ENCODE assay signal across 27 cellular contexts in the genomic region with DNA sequence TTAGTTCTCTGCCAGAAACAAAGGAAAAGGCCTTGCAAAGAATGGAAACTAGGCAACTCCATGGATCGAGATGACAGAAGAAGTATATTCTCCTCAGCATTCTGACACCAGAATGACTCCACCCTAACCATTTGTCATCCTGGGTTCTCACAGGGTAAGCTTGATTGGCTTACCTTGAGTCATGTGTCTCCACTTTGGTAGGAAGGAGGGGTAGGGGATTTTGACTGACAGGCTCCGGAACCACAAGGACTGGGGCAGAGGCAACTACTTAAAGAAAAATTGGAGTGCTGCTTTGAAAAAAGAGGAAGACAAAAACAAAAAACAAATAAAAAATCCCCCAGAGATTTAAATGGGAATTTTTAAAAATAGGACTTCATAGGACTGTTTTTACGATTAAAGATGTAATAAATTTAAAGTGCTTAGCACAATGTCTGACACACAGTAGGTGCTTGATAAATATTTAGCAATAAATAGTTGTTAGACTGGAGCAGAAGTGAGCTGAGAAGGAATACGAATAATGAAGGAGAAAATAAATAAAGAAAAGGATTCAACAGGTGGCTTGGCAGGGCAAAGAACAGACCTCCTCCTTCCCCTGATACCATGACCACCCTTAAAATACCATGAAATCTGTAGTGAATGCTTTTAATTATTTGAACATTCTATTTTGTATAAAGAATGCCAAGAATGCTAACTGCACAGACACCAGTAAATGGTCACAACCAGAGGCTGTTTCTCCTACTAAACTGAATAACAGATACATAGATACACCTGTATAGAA.
DNase-seq lines count a peak whose midpoint lies in the region; ATAC-seq, FAIRE-seq and TF ChIP-seq lines count a peak whose summit lies in the region.
"Had no signal": no experiment of that assay in that cellular context is flagged by ENCODE, and none has a peak within 500 bp of the region (broad histone marks: within the 10 kb centered on the region; RNA-seq: fewer than 3 reads in every experiment).

No MANE protein-coding gene starts in this region.

- ATAC-seq in activated CD8-positive, alpha-beta T cell treated with anti-CD3 and anti-CD28 coated beads for 36 hours, result peak; percentile 37
- ATAC-seq in activated CD8-positive, alpha-beta T cell treated with anti-CD3 and anti-CD28 coated beads, Interleukin-2, amount 10 ng/mL, durations not matched to agents 7 days and 5 days, result no peak
- ATAC-seq in PC-3 (no peak), right cardiac atrium (no peak)
- ATAC-seq: activated CD4-positive, alpha-beta T cell treated with anti-CD3 and anti-CD28 coated beads for 36 hours; stimulated activated naive CD8-positive, alpha-beta T cell treated with anti-CD3 and anti-CD28 coated beads, Interleukin-15, Interleukin-2, amounts not matched to agents 100 U/mL and 50 U/mL, for 24 hours had no signal

- peaks cover 8% of the 10 kb centered on the region for H3K27me3 Mint-ChIP-seq in activated CD8-positive, alpha-beta T cell treated with anti-CD3 and anti-CD28 coated beads for 36 hours
- H3K27me3 Mint-ChIP-seq in activated CD8-positive, alpha-beta T cell treated with anti-CD3 and anti-CD28 coated beads, Interleukin-2, amount 10 ng/mL, durations not matched to agents 7 days and 5 days (ENCODE audit: low read depth), result peaks cover 19% of the 10 kb centered on the region

- H3K36me3 Mint-ChIP-seq in activated CD8-positive, alpha-beta T cell treated with anti-CD3 and anti-CD28 coated beads for 36 hours (ENCODE audit: low read depth), result no peaks in the 10 kb centered on the region
- H3K36me3 Mint-ChIP-seq in activated CD8-positive, alpha-beta T cell treated with anti-CD3 and anti-CD28 coated beads, Interleukin-2, amount 10 ng/mL, durations not matched to agents 7 days and 5 days (ENCODE audit: low read depth), result no peaks in the 10 kb centered on the region
- H3K36me3 Mint-ChIP-seq: activated naive CD8-positive, alpha-beta T cell treated with anti-CD3 and anti-CD28 coated beads for 36 hours had no signal

- H3F3A ChIP-seq in PC-3 (ENCODE audit: low read length, unreplicated experiment), result peaks cover 14% of the 10 kb centered on the region

- no peak overlapping the region for H2AFZ ChIP-seq in PC-3 (ENCODE audit: low read length)

- no peak overlapping the region for H3K27ac Mint-ChIP-seq in activated CD8-positive, alpha-beta T cell treated with anti-CD3 and anti-CD28 coated beads for 36 hours
- H3K27ac Mint-ChIP-seq in activated CD8-positive, alpha-beta T cell treated with anti-CD3 and anti-CD28 coated beads, Interleukin-2, amount 10 ng/mL, durations not matched to agents 7 days and 5 days, result no peak overlapping the region
- H3K27ac Mint-ChIP-seq: activated CD4-positive, alpha-beta T cell treated with anti-CD3 and anti-CD28 coated beads for 36 hours; activated naive CD8-positive, alpha-beta T cell treated with anti-CD3 and anti-CD28 coated beads for 36 hours; CD4-positive, alpha-beta T cell; nephron progenitor cell had no signal

- no TSS peak for BruUV-seq in PC-3 (replicated peaks; lab: Mats Ljungman, UMichigan)

- H3K9me3 Mint-ChIP-seq in activated CD8-positive, alpha-beta T cell treated with anti-CD3 and anti-CD28 coated beads for 36 hours, result no peaks in the 10 kb centered on the region
- no peaks in the 10 kb centered on the region for H3K9me3 Mint-ChIP-seq in activated CD8-positive, alpha-beta T cell treated with anti-CD3 and anti-CD28 coated beads, Interleukin-2, amount 10 ng/mL, durations not matched to agents 7 days and 5 days (ENCODE audit: insufficient read depth)
- H3K9me3 Mint-ChIP-seq: activated naive CD8-positive, alpha-beta T cell treated with anti-CD3 and anti-CD28 coated beads for 36 hours; CD4-positive, alpha-beta T cell; nephron progenitor cell had no signal

- H3K79me2 ChIP-seq in PC-3 (ENCODE audit: low read length), result 0 out of 2 replicates have a peak, but pooled peaks cover 6% of the 10 kb centered on the region

- no peak for FAIRE-seq in bronchial epithelial cell (lab: Jason Lieb, UNC)
- FAIRE-seq: A204.1, urothelium cell line had no signal

- CTCF ChIA-PET in activated CD8-positive, alpha-beta T cell treated with anti-CD3 and anti-CD28 coated beads for 36 hours (lab: Charles Lee), result no interaction called here
- CTCF ChIA-PET in activated CD8-positive, alpha-beta T cell treated with anti-CD3 and anti-CD28 coated beads, Interleukin-2, amount 10 ng/mL, durations not matched to agents 7 days and 5 days (lab: Charles Lee), result no interaction called here
- CTCF ChIA-PET in PC-3 (lab: Charles Lee), result interaction anchor here (0.6 kb wide), 1 partner anchor 31 kb away, joined by 3 read pairs; no protein-coding TSS in a partner anchor

- TF ChIP-seq CTCF in activated CD8-positive, alpha-beta T cell treated with anti-CD3 and anti-CD28 coated beads for 36 hours (IDR thresholded peaks at IDR 0.05), result no peak
- no peak for TF ChIP-seq CTCF in PC-3 (conservative IDR thresholded peaks at IDR 0.05; ENCODE audit: low read depth, low read length)
- no peak for TF ChIP-seq CTCF in bronchial epithelial cell (IDR thresholded peaks at IDR 0.05; ENCODE audit: insufficient read depth, low read length, severe bottlenecking)

- H3K9me3 ChIP-seq in PC-3 (ENCODE audit: low read length) (no peaks in the 10 kb centered on the region), right cardiac atrium (ENCODE audit: control insufficient read depth, low read length) (no peaks in the 10 kb centered on the region)
- H3K9me3 ChIP-seq: testis had no signal

- no peaks in the 10 kb centered on the region for H4K20me1 ChIP-seq in PC-3 (ENCODE audit: low read length)

- H3K9ac ChIP-seq in PC-3 (ENCODE audit: low read length), result no peak overlapping the region

- H3K4me1 ChIP-seq in PC-3 (ENCODE audit: insufficient read depth, low read length) (peaks cover 23% of the 10 kb centered on the region), right cardiac atrium (ENCODE audit: control insufficient read depth, insufficient read depth, low read length) (peaks cover 4% of the 10 kb centered on the region)
- H3K4me1 ChIP-seq: testis had no signal

- no peak for DNase-seq in activated CD8-positive, alpha-beta T cell treated with anti-CD3 and anti-CD28 coated beads for 36 hours
- no peak for DNase-seq in activated CD8-positive, alpha-beta T cell treated with anti-CD3 and anti-CD28 coated beads, Interleukin-2, amount 10 ng/mL, durations not matched to agents 7 days and 5 days
- DNase-seq in PC-3, result peak; percentile 57
- peak; percentile 13 for DNase-seq in bronchial epithelial cell (ENCODE audit: low read depth)
- no peak for DNase-seq in ureter (ENCODE audit: low spot score)
- no peak for DNase-seq in GDM1 (lab: John Stamatoyannopoulos, UW)
- DNase-seq in activated T-cell treated with anti-CD3 and anti-CD28 coated beads, Interleukin-2, amount 50 U/mL, for 48 hours, result no peak
- DNase-seq in right cardiac atrium, result no peak
- DNase-seq: activated CD4-positive, alpha-beta T cell treated with anti-CD3 and anti-CD28 coated beads for 36 hours; activated CD8-positive, alpha-beta memory T cell treated with anti-CD3 and anti-CD28 coated beads for 24 hours; activated effector memory CD4-positive, alpha-beta T cell treated with anti-CD3 and anti-CD28 coated beads, Interleukin-2, amount 50 U/mL, for 16 hours; activated naive CD8-positive, alpha-beta T cell treated with anti-CD3 and anti-CD28 coated beads for 36 hours; anterior cingulate cortex; CD4-positive, alpha-beta T cell; effector CD8-positive, alpha-beta T cell; mammary epithelial cell; NCI-H1092; NCI-H1694; NCI-H774; nephron progenitor cell; stimulated activated naive CD8-positive, alpha-beta T cell treated with anti-CD3 and anti-CD28 coated beads, Interleukin-15, Interleukin-2, amounts not matched to agents 100 U/mL and 50 U/mL, for 24 hours; testis had no signal

- no peaks in the 10 kb centered on the region for H3K9me2 ChIP-seq in PC-3 (replicated peaks; ENCODE audit: low read length)

- H3K36me3 ChIP-seq in PC-3 (ENCODE audit: low read depth, low read length) (no peaks in the 10 kb centered on the region), bronchial epithelial cell (ENCODE audit: control insufficient read depth, insufficient read depth, low read length) (no peaks in the 10 kb centered on the region)
- H3K36me3 ChIP-seq: cardiac muscle cell had no signal

- H3K27ac ChIP-seq in PC-3 (ENCODE audit: low read length), result no peak overlapping the region
- no peak overlapping the region for H3K27ac ChIP-seq in right cardiac atrium (ENCODE audit: low read length)
- H3K27ac ChIP-seq: cardiac muscle cell, coronary artery, testis, VCaP had no signal

- no peaks in the 10 kb centered on the region for H3K4me1 Mint-ChIP-seq in activated CD8-positive, alpha-beta T cell treated with anti-CD3 and anti-CD28 coated beads for 36 hours (ENCODE audit: low read depth)
- H3K4me1 Mint-ChIP-seq in activated CD8-positive, alpha-beta T cell treated with anti-CD3 and anti-CD28 coated beads, Interleukin-2, amount 10 ng/mL, durations not matched to agents 7 days and 5 days (ENCODE audit: low read depth), result no peaks in the 10 kb centered on the region
- H3K4me1 Mint-ChIP-seq: activated CD4-positive, alpha-beta T cell treated with anti-CD3 and anti-CD28 coated beads for 36 hours; activated naive CD8-positive, alpha-beta T cell treated with anti-CD3 and anti-CD28 coated beads for 36 hours had no signal

- H3K27me3 ChIP-seq in PC-3 (ENCODE audit: low read length) (no peaks in the 10 kb centered on the region), bronchial epithelial cell (ENCODE audit: control insufficient read depth, insufficient read depth, low read length) (no peaks in the 10 kb centered on the region), right cardiac atrium (ENCODE audit: control insufficient read depth, insufficient read depth) (no peaks in the 10 kb centered on the region)
- H3K27me3 ChIP-seq: cardiac muscle cell, testis had no signal

- 75% methylated on average over 4 of the region's 4 CpGs for WGBS in right cardiac atrium

- 0 out of 2 replicates have a peak overlapping the region, but pooled peaks have one; percentile 29 for H3K4me2 ChIP-seq in PC-3 (ENCODE audit: low read length)

- POLR2A ChIA-PET in activated CD8-positive, alpha-beta T cell treated with anti-CD3 and anti-CD28 coated beads for 36 hours (lab: Charles Lee), result no interaction called here
- POLR2A ChIA-PET in activated CD8-positive, alpha-beta T cell treated with anti-CD3 and anti-CD28 coated beads, Interleukin-2, amount 10 ng/mL, durations not matched to agents 7 days and 5 days (lab: Charles Lee), result no interaction called here
- POLR2A ChIA-PET in PC-3 (lab: Charles Lee; ENCODE audit: unreplicated experiment), result no interaction called here

- no peak overlapping the region for H3K4me3 Mint-ChIP-seq in activated CD8-positive, alpha-beta T cell treated with anti-CD3 and anti-CD28 coated beads for 36 hours
- H3K4me3 Mint-ChIP-seq in activated CD8-positive, alpha-beta T cell treated with anti-CD3 and anti-CD28 coated beads, Interleukin-2, amount 10 ng/mL, durations not matched to agents 7 days and 5 days, result no peak overlapping the region
- H3K4me3 Mint-ChIP-seq: activated CD4-positive, alpha-beta T cell treated with anti-CD3 and anti-CD28 coated beads for 36 hours; activated naive CD8-positive, alpha-beta T cell treated with anti-CD3 and anti-CD28 coated beads for 36 hours; CD4-positive, alpha-beta T cell; nephron progenitor cell had no signal

- no peak overlapping the region for H3K4me3 ChIP-seq in PC-3 (ENCODE audit: low read length)
- no peak overlapping the region for H3K4me3 ChIP-seq in bronchial epithelial cell (ENCODE audit: low read depth, low read length)
- no peak overlapping the region for H3K4me3 ChIP-seq in right cardiac atrium (ENCODE audit: low read length)
- H3K4me3 ChIP-seq: cardiac muscle cell, coronary artery, testis had no signal

- intact Hi-C loops in activated CD8-positive, alpha-beta T cell treated with anti-CD3 and anti-CD28 coated beads for 36 hours (cut with micrococcal nuclease), result no loop called here
- intact Hi-C loops in PC-3 (cut with micrococcal nuclease), result no loop called here
- intact Hi-C loops in right cardiac atrium (cut with DNase I), result no loop called here

Comparison
In these comparisons a context has a peak if more than half of its experiments do, and no peak if none do; other contexts are left out.
1. DNase-seq: peak in PC-3 (single experiment) and bronchial epithelial cell (single experiment); none in activated CD8-positive, alpha-beta T cell treated with anti-CD3 and anti-CD28 coated beads for 36 hours (single experiment), activated CD8-positive, alpha-beta T cell treated with anti-CD3 and anti-CD28 coated beads, Interleukin-2, amount 10 ng/mL, durations not matched to agents 7 days and 5 days (single experiment), ureter (single experiment), GDM1 (single experiment), activated T-cell treated with anti-CD3 and anti-CD28 coated beads, Interleukin-2, amount 50 U/mL, for 48 hours (0 of 2) and right cardiac atrium (0 of 3).